In the genomic region with DNA sequence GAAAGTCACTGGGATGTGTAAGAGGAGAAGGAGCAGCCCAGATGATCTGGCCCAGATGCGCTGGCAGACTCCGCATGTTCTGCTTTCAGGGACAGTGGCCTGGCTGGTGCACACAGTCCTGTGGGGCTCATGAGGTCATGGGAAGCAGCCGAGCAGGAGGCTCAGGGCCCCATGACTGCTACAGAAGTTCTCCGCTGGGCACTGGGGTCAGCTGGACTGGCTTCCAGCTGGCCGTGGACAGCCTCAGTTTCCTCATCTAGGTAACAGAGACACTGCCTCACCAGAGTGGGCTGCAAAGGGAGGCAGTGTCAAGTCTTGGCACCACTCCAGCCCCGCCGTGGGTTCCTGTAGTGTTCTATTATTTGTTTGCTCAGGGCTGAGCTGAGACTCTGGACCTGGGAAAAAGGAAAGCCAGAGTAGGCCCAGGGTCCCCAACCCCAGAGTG, we compare ENCODE assay signal across 9 cellular contexts. TPM values are rescaled to one million over a fixed set of nuclear protein-coding genes. Genes with fewer than 3 reads are reported as not detected.
DNase-seq lines count a peak whose midpoint lies in the region; ATAC-seq and TF ChIP-seq lines count a peak whose summit lies in the region.
"Had no signal": no experiment of that assay in that cellular context is flagged by ENCODE, and none has a peak within 500 bp of the region (broad histone marks: within the 10 kb centered on the region; RNA-seq: fewer than 3 reads in every experiment).

No MANE protein-coding gene starts in this region.

- H3K4me1 Mint-ChIP-seq in T-helper 2 cell treated with Interferon-gamma antibody and Interleukin-4, amounts not matched to agents 5 μg/mL and 100 μg/mL, for 36 hours (ENCODE audit: low read depth) = peaks cover 68% of the 10 kb centered on the region

- H3K9me3 ChIP-seq in tibial artery = no peaks in the 10 kb centered on the region

- ATAC-seq in esophagus mucosa (peak; percentile 33), GM18498 (IDR thresholded peaks at IDR 0.05; ENCODE audit: unreplicated experiment) (no peak), GM18861 (IDR thresholded peaks at IDR 0.05; ENCODE audit: unreplicated experiment) (no peak)

- peaks cover 57% of the 10 kb centered on the region for H3K36me3 Mint-ChIP-seq in T-helper 2 cell treated with Interferon-gamma antibody and Interleukin-4, amounts not matched to agents 5 μg/mL and 100 μg/mL, for 36 hours (ENCODE audit: low read depth)

- H3K4me3 Mint-ChIP-seq in T-helper 2 cell treated with Interferon-gamma antibody and Interleukin-4, amounts not matched to agents 5 μg/mL and 100 μg/mL, for 36 hours = peak overlapping the region; percentile 82
- H3K4me3 Mint-ChIP-seq: activated B cell treated with CpG ODN at 0.5 μM for 24 hours had no signal

- peaks cover 23 to 85% (median 71%) of the 10 kb centered on the region in 4 donors for H3K4me1 ChIP-seq in tibial artery

- no peak for TF ChIP-seq CTCF in tibial artery (IDR thresholded peaks at IDR 0.05)

- no peaks in the 10 kb centered on the region for H3K9me3 Mint-ChIP-seq in T-helper 2 cell treated with Interferon-gamma antibody and Interleukin-4, amounts not matched to agents 5 μg/mL and 100 μg/mL, for 36 hours
- H3K9me3 Mint-ChIP-seq: activated B cell treated with CpG ODN at 0.5 μM for 24 hours had no signal

- intact Hi-C loops in tibial artery (cut with DNase I; ENCODE audit: low total_unique reads) = no loop called here

- DNase-seq in T-helper 2 cell treated with Interferon-gamma antibody and Interleukin-4, amounts not matched to agents 5 μg/mL and 100 μg/mL, for 36 hours (ENCODE audit: low spot score) = no peak
- DNase-seq in T-helper 2 cell = no peak
- peak; percentile 71 for DNase-seq in mucosa of gallbladder (ENCODE audit: low spot score)
- DNase-seq in tibial artery = peak; percentile 93 to 96
- no peak for DNase-seq in effector CD8-positive, alpha-beta T cell (lab: John Stamatoyannopoulos, UW)
- DNase-seq: activated B cell treated with CpG ODN at 0.5 μM for 24 hours had no signal

- H3K36me3 ChIP-seq in tibial artery = peaks cover 4 to 45% (median 31%) of the 10 kb centered on the region in 3 donors

- peak overlapping the region; percentile 96 for H3K27ac Mint-ChIP-seq in T-helper 2 cell treated with Interferon-gamma antibody and Interleukin-4, amounts not matched to agents 5 μg/mL and 100 μg/mL, for 36 hours

- H3K27me3 Mint-ChIP-seq in T-helper 2 cell treated with Interferon-gamma antibody and Interleukin-4, amounts not matched to agents 5 μg/mL and 100 μg/mL, for 36 hours (ENCODE audit: low read depth) = no peaks in the 10 kb centered on the region
- H3K27me3 Mint-ChIP-seq: activated B cell treated with CpG ODN at 0.5 μM for 24 hours had no signal

- peak overlapping the region; percentile 92 to 96 for H3K27ac ChIP-seq in tibial artery

- no peaks in the 10 kb centered on the region for H3K27me3 ChIP-seq in tibial artery

- peak overlapping the region in 1 of 2 donors; percentile 7 for H3K4me3 ChIP-seq in tibial artery

RNA-seq across cellular contexts. Expression of a gene that starts 45.1 kb away (rescaled TPM):
- total RNA-seq in esophagus mucosa = 51.7 TPM
- total RNA-seq in mucosa of gallbladder = 107 TPM

RNA-seq across cellular contexts. Expression of a gene that starts 56.9 kb away (rescaled TPM):
- total RNA-seq in esophagus mucosa (5.0 TPM), mucosa of gallbladder (26.6 TPM)

Comparison
In these comparisons a context has a peak if more than half of its experiments do, and no peak if none do; other contexts are left out.
1. DNase-seq: peak in mucosa of gallbladder (single experiment) and tibial artery (2 of 2); none in T-helper 2 cell treated with Interferon-gamma antibody and Interleukin-4, amounts not matched to agents 5 μg/mL and 100 μg/mL, for 36 hours (single experiment), T-helper 2 cell (0 of 5) and effector CD8-positive, alpha-beta T cell (single experiment).